In genomic region chr12:54306925-54307731, GRCh38 we compare ENCODE assay signal across 1 cellular context.
TF ChIP-seq lines count a peak whose summit lies in the region.

No MANE protein-coding gene starts in this region.

TF ChIP-seq in GM23338, 12 proteins besides CTCF, POLR2A, EP300 and RAD21 (continued from another document):
- TF ChIP-seq ZNF462 (CRISPR knock-in tag; IDR thresholded peaks at IDR 0.05) (no peak), NANOG (IDR thresholded peaks at IDR 0.05; ENCODE audit: borderline replicate concordance) (no peak), JUNB (IDR thresholded peaks at IDR 0.05; ENCODE audit: unreplicated experiment) (no peak), ETS1 (IDR thresholded peaks at IDR 0.05) (no peak)
